In the genomic region with DNA sequence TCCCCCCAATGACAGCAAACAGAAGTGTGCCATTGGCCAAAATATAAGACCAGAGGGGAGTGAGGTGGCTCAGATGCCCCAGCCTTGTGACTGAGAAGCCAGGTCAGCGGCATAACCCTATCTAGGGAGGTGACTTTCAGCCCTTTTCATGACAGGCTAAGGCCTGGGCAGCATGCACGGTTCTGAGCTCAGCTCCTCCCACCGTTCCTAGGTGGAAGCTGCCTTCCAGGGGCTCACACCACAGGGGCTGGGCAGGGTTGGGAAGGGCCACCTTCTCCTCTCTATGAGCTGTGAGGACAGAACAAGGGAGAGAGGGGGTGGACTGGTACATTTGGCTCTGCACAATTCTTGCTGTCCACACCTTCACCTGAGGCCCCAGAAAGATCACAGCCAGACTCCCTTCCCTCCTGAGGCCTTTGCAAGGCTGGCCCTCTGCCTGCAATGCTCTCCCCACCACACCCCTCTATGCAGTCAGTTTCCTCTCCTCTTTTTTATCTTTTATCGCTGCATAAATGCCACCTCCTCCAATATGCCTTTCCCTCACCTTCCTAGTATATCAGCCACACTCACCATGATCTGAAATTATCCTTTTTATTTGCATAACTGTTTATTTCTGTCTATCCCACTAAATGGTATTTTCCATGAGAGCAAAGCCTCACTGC, we compare ENCODE assay signal across 17 cellular contexts. TPM values are rescaled to one million over a fixed set of nuclear protein-coding genes. Genes with fewer than 3 reads are reported as not detected.
DNase-seq lines count a peak whose midpoint lies in the region; ATAC-seq and TF ChIP-seq lines count a peak whose summit lies in the region.
"Had no signal": no experiment of that assay in that cellular context is flagged by ENCODE, and none has a peak within 500 bp of the region (broad histone marks: within the 10 kb centered on the region; RNA-seq: fewer than 3 reads in every experiment).

No MANE protein-coding gene starts in this region.

- H3K79me2 ChIP-seq in DOHH2 (ENCODE audit: control insufficient read depth, low read length), result no peaks in the 10 kb centered on the region

- intact Hi-C loops in activated T-helper 2 cell treated with anti-CD3 and anti-CD28 coated beads, Interferon-gamma antibody, Interleukin-2, Interleukin-4, amounts not matched to agents 10 μg/mL and 5 μg/mL and 100 μg/mL, durations not matched to agents 14 hours and 24 hours and 36 hours (cut with micrococcal nuclease), result loop anchor here (10.0 kb wide), 1 partner anchor 815 kb away; no protein-coding TSS in a partner anchor

- H3K27ac ChIP-seq in CD4-positive, CD25-positive, alpha-beta regulatory T cell (ENCODE audit: insufficient read depth, low read length, poor library complexity, severe bottlenecking), result peak overlapping the region; percentile 38
- H3K27ac ChIP-seq in DOHH2 (ENCODE audit: low read depth, low read length), result no peak overlapping the region
- no peak overlapping the region for H3K27ac ChIP-seq in coronary artery
- no peak overlapping the region for H3K27ac ChIP-seq in WERI-Rb-1
- H3K27ac ChIP-seq: psoas muscle, upper lobe of left lung had no signal

- H3K4me1 ChIP-seq in CD4-positive, CD25-positive, alpha-beta regulatory T cell (ENCODE audit: control insufficient read depth, insufficient read depth, low read length, poor library complexity, severe bottlenecking), result peaks cover 42% of the 10 kb centered on the region
- H3K4me1 ChIP-seq in DOHH2 (ENCODE audit: control insufficient read depth, low read length), result peaks cover 34% of the 10 kb centered on the region
- H3K4me1 ChIP-seq: psoas muscle had no signal

- H3K4me1 Mint-ChIP-seq in CD4-positive, CD25-positive, alpha-beta regulatory T cell, result peaks cover 8 to 40% (median 24%) of the 10 kb centered on the region in 4 donors
- peaks cover 36% of the 10 kb centered on the region for H3K4me1 Mint-ChIP-seq in activated T-helper 2 cell treated with anti-CD3 and anti-CD28 coated beads, Interferon-gamma antibody, Interleukin-2, Interleukin-4, amounts not matched to agents 10 μg/mL and 5 μg/mL and 100 μg/mL, durations not matched to agents 14 hours and 24 hours and 36 hours (ENCODE audit: low read depth)
- peaks cover 22 to 45% (median 42%) of the 10 kb centered on the region in 4 donors for H3K4me1 Mint-ChIP-seq in naive thymus-derived CD8-positive, alpha-beta T cell

- POLR2A ChIA-PET in naive thymus-derived CD8-positive, alpha-beta T cell (lab: Charles Lee), result interaction anchor here (2.1 kb wide), 1 partner anchor 83 kb away, joined by 7 read pairs; the partner anchor contains the start of gene ETF1

- H3K9me3 ChIP-seq in CD4-positive, CD25-positive, alpha-beta regulatory T cell (ENCODE audit: control insufficient read depth in 2 of 2, low read length in 2 of 2), result no peaks in the 10 kb centered on the region
- H3K9me3 ChIP-seq in DOHH2 (ENCODE audit: control insufficient read depth, insufficient read depth, low read length) (no peaks in the 10 kb centered on the region), WERI-Rb-1 (ENCODE audit: severe bottlenecking) (no peaks in the 10 kb centered on the region)
- H3K9me3 ChIP-seq: esophagus squamous epithelium, heart left ventricle, psoas muscle, upper lobe of left lung had no signal

- no peaks in the 10 kb centered on the region for H3F3A ChIP-seq in DOHH2 (ENCODE audit: control insufficient read depth, insufficient read depth)

- no peaks in the 10 kb centered on the region for H3K9me2 ChIP-seq in DOHH2 (replicated peaks; ENCODE audit: control insufficient read depth, low read length)

- TF ChIP-seq CTCF in DOHH2 (IDR thresholded peaks at IDR 0.05; ENCODE audit: low read depth, low read length, poor library complexity, severe bottlenecking) (no peak), coronary artery (IDR thresholded peaks at IDR 0.05) (no peak), WERI-Rb-1 (IDR thresholded peaks at IDR 0.05; ENCODE audit: low read depth, low read length) (no peak)

- no peak for ATAC-seq in CD4-positive, CD25-positive, alpha-beta regulatory T cell (ENCODE audit: low read depth in 2 of 2)
- no peak for ATAC-seq in naive thymus-derived CD8-positive, alpha-beta T cell
- ATAC-seq in GM18505 (IDR thresholded peaks at IDR 0.05; ENCODE audit: unreplicated experiment), result no peak
- ATAC-seq: psoas muscle had no signal

- no peaks in the 10 kb centered on the region for H3K36me3 ChIP-seq in CD4-positive, CD25-positive, alpha-beta regulatory T cell (ENCODE audit: control insufficient read depth, insufficient read depth, low read length)
- H3K36me3 ChIP-seq in DOHH2 (ENCODE audit: control insufficient read depth, low read length) (no peaks in the 10 kb centered on the region), WERI-Rb-1 (no peaks in the 10 kb centered on the region)
- H3K36me3 ChIP-seq: esophagus squamous epithelium, heart left ventricle, upper lobe of left lung had no signal

- peak overlapping the region; percentile 46 to 99 (median 97) for H3K27ac Mint-ChIP-seq in CD4-positive, CD25-positive, alpha-beta regulatory T cell
- peak overlapping the region; percentile 97 for H3K27ac Mint-ChIP-seq in activated T-helper 2 cell treated with anti-CD3 and anti-CD28 coated beads, Interferon-gamma antibody, Interleukin-2, Interleukin-4, amounts not matched to agents 10 μg/mL and 5 μg/mL and 100 μg/mL, durations not matched to agents 14 hours and 24 hours and 36 hours
- peak overlapping the region; percentile 57 to 99 (median 98) for H3K27ac Mint-ChIP-seq in naive thymus-derived CD8-positive, alpha-beta T cell

- no peak for DNase-seq in CD4-positive, CD25-positive, alpha-beta regulatory T cell
- DNase-seq in activated T-helper 2 cell treated with anti-CD3 and anti-CD28 coated beads, Interferon-gamma antibody, Interleukin-2, Interleukin-4, amounts not matched to agents 10 μg/mL and 5 μg/mL and 100 μg/mL, durations not matched to agents 14 hours and 24 hours and 36 hours (ENCODE audit: low spot score), result no peak
- peak in 1 of 10 donors; percentile 26 for DNase-seq in naive thymus-derived CD8-positive, alpha-beta T cell
- DNase-seq in coronary artery (ENCODE audit: low spot score), result no peak
- DNase-seq in WERI-Rb-1, result no peak
- DNase-seq: amniotic stem cell, cortex of kidney, esophagus squamous epithelium, NCI-H2107, NCI-H82, SHP77 had no signal

- peak overlapping the region; percentile 2 to 56 (median 26) for H3K4me3 Mint-ChIP-seq in CD4-positive, CD25-positive, alpha-beta regulatory T cell
- H3K4me3 Mint-ChIP-seq in activated T-helper 2 cell treated with anti-CD3 and anti-CD28 coated beads, Interferon-gamma antibody, Interleukin-2, Interleukin-4, amounts not matched to agents 10 μg/mL and 5 μg/mL and 100 μg/mL, durations not matched to agents 14 hours and 24 hours and 36 hours (ENCODE audit: low read depth), result no peak overlapping the region
- H3K4me3 Mint-ChIP-seq in naive thymus-derived CD8-positive, alpha-beta T cell, result peak overlapping the region in 9 of 10 donors; percentile 13 to 83 (median 55)

- no peak overlapping the region for H3K4me3 ChIP-seq in CD4-positive, CD25-positive, alpha-beta regulatory T cell (ENCODE audit: low read depth, low read length)
- H3K4me3 ChIP-seq in DOHH2 (ENCODE audit: low read length), result no peak overlapping the region
- no peak overlapping the region for H3K4me3 ChIP-seq in coronary artery
- H3K4me3 ChIP-seq in WERI-Rb-1 (ENCODE audit: low read depth, low read length), result no peak overlapping the region
- H3K4me3 ChIP-seq: esophagus squamous epithelium, heart left ventricle, psoas muscle, upper lobe of left lung had no signal

- H3K9me3 Mint-ChIP-seq in CD4-positive, CD25-positive, alpha-beta regulatory T cell, result no peaks in the 10 kb centered on the region
- H3K9me3 Mint-ChIP-seq in activated T-helper 2 cell treated with anti-CD3 and anti-CD28 coated beads, Interferon-gamma antibody, Interleukin-2, Interleukin-4, amounts not matched to agents 10 μg/mL and 5 μg/mL and 100 μg/mL, durations not matched to agents 14 hours and 24 hours and 36 hours, result no peaks in the 10 kb centered on the region
- no peaks in the 10 kb centered on the region for H3K9me3 Mint-ChIP-seq in naive thymus-derived CD8-positive, alpha-beta T cell

- H3K4me2 ChIP-seq in DOHH2 (ENCODE audit: low read length), result 0 out of 2 replicates have a peak overlapping the region, but pooled peaks have one; percentile 26

- peaks cover 3% of the 10 kb centered on the region for H3K36me3 Mint-ChIP-seq in CD4-positive, CD25-positive, alpha-beta regulatory T cell
- no peaks in the 10 kb centered on the region for H3K36me3 Mint-ChIP-seq in activated T-helper 2 cell treated with anti-CD3 and anti-CD28 coated beads, Interferon-gamma antibody, Interleukin-2, Interleukin-4, amounts not matched to agents 10 μg/mL and 5 μg/mL and 100 μg/mL, durations not matched to agents 14 hours and 24 hours and 36 hours (ENCODE audit: low read depth)
- no peaks in the 10 kb centered on the region for H3K36me3 Mint-ChIP-seq in naive thymus-derived CD8-positive, alpha-beta T cell

- no peaks in the 10 kb centered on the region for H3K27me3 ChIP-seq in CD4-positive, CD25-positive, alpha-beta regulatory T cell (ENCODE audit: control insufficient read depth, insufficient read depth, low read length)
- H3K27me3 ChIP-seq in DOHH2 (ENCODE audit: control insufficient read depth, low read length) (peaks cover 6% of the 10 kb centered on the region; the same call in 1 of the 2 replicates), WERI-Rb-1 (ENCODE audit: insufficient read depth, low read depth, severe bottlenecking) (no peaks in the 10 kb centered on the region)
- H3K27me3 ChIP-seq: esophagus squamous epithelium, heart left ventricle, upper lobe of left lung had no signal

- H3K27me3 Mint-ChIP-seq in CD4-positive, CD25-positive, alpha-beta regulatory T cell, result no peaks in the 10 kb centered on the region
- H3K27me3 Mint-ChIP-seq in activated T-helper 2 cell treated with anti-CD3 and anti-CD28 coated beads, Interferon-gamma antibody, Interleukin-2, Interleukin-4, amounts not matched to agents 10 μg/mL and 5 μg/mL and 100 μg/mL, durations not matched to agents 14 hours and 24 hours and 36 hours (ENCODE audit: low read depth), result no peaks in the 10 kb centered on the region
- no peaks in the 10 kb centered on the region for H3K27me3 Mint-ChIP-seq in naive thymus-derived CD8-positive, alpha-beta T cell

- no peaks in the 10 kb centered on the region for H4K20me1 ChIP-seq in DOHH2 (ENCODE audit: control insufficient read depth, insufficient read depth, low read depth, low read length)

- TF ChIP-seq POLR2A in GM18505 (IDR thresholded peaks at IDR 0.05; ENCODE audit: borderline replicate concordance, extremely low read depth, insufficient read depth, insufficient read length), result no peak

RNA-seq across cellular contexts. Expression of gene EGR1, which starts 5.1 kb away (rescaled TPM):
- 19.0 TPM for total RNA-seq in CD4-positive, CD25-positive, alpha-beta regulatory T cell
- polyA plus RNA-seq in CD4-positive, CD25-positive, alpha-beta regulatory T cell, result 1 to 10 TPM in 2 of 4 donors, under 1 TPM in 2; 0.38 to 1.1 (median 0.84) TPM
- total RNA-seq in activated T-helper 2 cell treated with anti-CD3 and anti-CD28 coated beads, Interferon-gamma antibody, Interleukin-2, Interleukin-4, amounts not matched to agents 10 μg/mL and 5 μg/mL and 100 μg/mL, durations not matched to agents 14 hours and 24 hours and 36 hours, result 41.9 and 43.0 TPM in 2 replicates
- 1 to 10 TPM; 1.8 to 2.2 TPM for total RNA-seq in naive thymus-derived CD8-positive, alpha-beta T cell
- under 1 TPM in 2 of 3 donors, not detected in 1; 0.36 to 0.66 TPM for polyA plus RNA-seq in naive thymus-derived CD8-positive, alpha-beta T cell

RNA-seq across cellular contexts. Expression of gene REEP2, which starts 21.3 kb away (rescaled TPM):
- total RNA-seq in CD4-positive, CD25-positive, alpha-beta regulatory T cell, result not detected
- polyA plus RNA-seq in CD4-positive, CD25-positive, alpha-beta regulatory T cell, result under 1 TPM in 2 of 4 donors, not detected in 2; 0.21 to 0.52 TPM
- 9.7 and 11.1 TPM in 2 replicates for total RNA-seq in activated T-helper 2 cell treated with anti-CD3 and anti-CD28 coated beads, Interferon-gamma antibody, Interleukin-2, Interleukin-4, amounts not matched to agents 10 μg/mL and 5 μg/mL and 100 μg/mL, durations not matched to agents 14 hours and 24 hours and 36 hours
- total RNA-seq in naive thymus-derived CD8-positive, alpha-beta T cell, result under 1 TPM; 0.44 to 0.75 TPM
- under 1 TPM in 2 of 3 donors, not detected in 1; 0.28 to 0.39 TPM for polyA plus RNA-seq in naive thymus-derived CD8-positive, alpha-beta T cell
- polyA plus RNA-seq: CD14-positive monocyte had no signal
